In genomic region chr12:121888478-121889266, GRCh38 we compare ENCODE assay signal across 1 cellular context.
TF ChIP-seq lines count a peak whose summit lies in the region.

A gene with protein sequence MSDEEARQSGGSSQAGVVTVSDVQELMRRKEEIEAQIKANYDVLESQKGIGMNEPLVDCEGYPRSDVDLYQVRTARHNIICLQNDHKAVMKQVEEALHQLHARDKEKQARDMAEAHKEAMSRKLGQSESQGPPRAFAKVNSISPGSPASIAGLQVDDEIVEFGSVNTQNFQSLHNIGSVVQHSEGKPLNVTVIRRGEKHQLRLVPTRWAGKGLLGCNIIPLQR (plus strand): TSS chr12:121888790. CDS start chr12:121888857, 67 bp downstream.

TF ChIP-seq in K562, 482 proteins besides CTCF, POLR2A, EP300 and RAD21 (continued from another document):
- TF ChIP-seq, protein P1, sequence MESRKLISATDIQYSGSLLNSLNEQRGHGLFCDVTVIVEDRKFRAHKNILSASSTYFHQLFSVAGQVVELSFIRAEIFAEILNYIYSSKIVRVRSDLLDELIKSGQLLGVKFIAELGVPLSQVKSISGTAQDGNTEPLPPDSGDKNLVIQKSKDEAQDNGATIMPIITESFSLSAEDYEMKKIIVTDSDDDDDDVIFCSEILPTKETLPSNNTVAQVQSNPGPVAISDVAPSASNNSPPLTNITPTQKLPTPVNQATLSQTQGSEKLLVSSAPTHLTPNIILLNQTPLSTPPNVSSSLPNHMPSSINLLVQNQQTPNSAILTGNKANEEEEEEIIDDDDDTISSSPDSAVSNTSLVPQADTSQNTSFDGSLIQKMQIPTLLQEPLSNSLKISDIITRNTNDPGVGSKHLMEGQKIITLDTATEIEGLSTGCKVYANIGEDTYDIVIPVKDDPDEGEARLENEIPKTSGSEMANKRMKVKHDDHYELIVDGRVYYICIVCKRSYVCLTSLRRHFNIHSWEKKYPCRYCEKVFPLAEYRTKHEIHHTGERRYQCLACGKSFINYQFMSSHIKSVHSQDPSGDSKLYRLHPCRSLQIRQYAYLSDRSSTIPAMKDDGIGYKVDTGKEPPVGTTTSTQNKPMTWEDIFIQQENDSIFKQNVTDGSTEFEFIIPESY (CRISPR knock-in tag; IDR thresholded peaks at IDR 0.05), result peak; percentile 91
- TF ChIP-seq ZC3H4 (CRISPR knock-in tag; IDR thresholded peaks at IDR 0.05; ENCODE audit: borderline replicate concordance), result no peak
- TF ChIP-seq ZNF740 (CRISPR knock-in tag; IDR thresholded peaks at IDR 0.05), result no peak
- no peak for TF ChIP-seq ZNF740 (tag; IDR thresholded peaks at IDR 0.05)
- TF ChIP-seq ZNF384 (IDR thresholded peaks at IDR 0.05; ENCODE audit: low read depth, low read length), result peak; percentile 45
- TF ChIP-seq ZNF24 (IDR thresholded peaks at IDR 0.05), result 0 out of 2 replicates have a peak, but pooled peaks have one; percentile 12
- TF ChIP-seq ARID3A (IDR thresholded peaks at IDR 0.05; ENCODE audit: borderline replicate concordance, low read depth, low read length), result peak; percentile 94; the same call in 1 of the 2 replicates
- TF ChIP-seq PCBP1 (IDR thresholded peaks at IDR 0.05; ENCODE audit: low read depth, low read length, poor library complexity, severe bottlenecking), result peak; percentile 69
- TF ChIP-seq CCNT2 (IDR thresholded peaks at IDR 0.05; ENCODE audit: borderline replicate concordance, extremely low read depth, insufficient read length, low read depth, low read length), result peak; percentile 93
- TF ChIP-seq SAFB (IDR thresholded peaks at IDR 0.05; ENCODE audit: borderline replicate concordance, low read depth, low read length), result peak; percentile 83
- peak; percentile 85 for TF ChIP-seq C11orf30 (IDR thresholded peaks at IDR 0.05; ENCODE audit: low read depth)
- TF ChIP-seq ZNF239 (CRISPR knock-in tag; IDR thresholded peaks at IDR 0.05), result peak; percentile 41; the same call in 1 of the 2 replicates
- peak; percentile 88 for TF ChIP-seq NEUROD1 (IDR thresholded peaks at IDR 0.05; ENCODE audit: borderline replicate concordance, low read depth, low read length, partially characterized antibody)
- peak; percentile 80 for TF ChIP-seq SOX6 (IDR thresholded peaks at IDR 0.05)
- TF ChIP-seq CC2D1A (IDR thresholded peaks at IDR 0.05), result 0 out of 2 replicates have a peak, but pooled peaks have one; percentile 6
- peak; percentile 48; the same call in 1 of the 2 replicates for TF ChIP-seq NCOR1 (IDR thresholded peaks at IDR 0.05)
- peak; percentile 24 for TF ChIP-seq XRCC5 (IDR thresholded peaks at IDR 0.05; ENCODE audit: low read depth, low read length)
- TF ChIP-seq KDM2B (CRISPR knock-in tag; IDR thresholded peaks at IDR 0.05), result peak; percentile 71; the same call in 1 of the 2 replicates
- no peak for TF ChIP-seq STAT5B (CRISPR knock-in tag; IDR thresholded peaks at IDR 0.05)
- peak; percentile 20; the same call in 1 of the 2 replicates for TF ChIP-seq SMARCC2 (IDR thresholded peaks at IDR 0.05; ENCODE audit: low read depth)
- no peak for TF ChIP-seq ZNF507 (tag; conservative IDR thresholded peaks at IDR 0.05)
- TF ChIP-seq RREB1 (CRISPR knock-in tag; IDR thresholded peaks at IDR 0.05), result no peak
- TF ChIP-seq E2F5 (CRISPR knock-in tag; IDR thresholded peaks at IDR 0.05), result no peak
- TF ChIP-seq SIN3B (IDR thresholded peaks at IDR 0.05; ENCODE audit: low read depth), result peak; percentile 66; the same call in 1 of the 2 replicates
- TF ChIP-seq TCF7 (IDR thresholded peaks at IDR 0.05; ENCODE audit: borderline replicate concordance), result 0 out of 2 replicates have a peak, but pooled peaks have one; percentile 10
- TF ChIP-seq MECOM (CRISPR knock-in tag; IDR thresholded peaks at IDR 0.05), result no peak
- TF ChIP-seq NFXL1 (CRISPR knock-in tag; IDR thresholded peaks at IDR 0.05), result no peak
- peak; percentile 67; the same call in 1 of the 2 replicates for TF ChIP-seq PML (IDR thresholded peaks at IDR 0.05; ENCODE audit: low read length)
- peak; percentile 64; the same call in 1 of the 2 replicates for TF ChIP-seq GTF2F1 (IDR thresholded peaks at IDR 0.05; ENCODE audit: low read depth, low read length)
- TF ChIP-seq MAX (CRISPR knock-in tag; IDR thresholded peaks at IDR 0.05), result peak; percentile 99
- 0 out of 2 replicates have a peak, but pooled peaks have one; percentile 6 for TF ChIP-seq GATAD2B (IDR thresholded peaks at IDR 0.05; ENCODE audit: borderline replicate concordance)
TF ChIP-seq in K562: peak in this region for 223.
